In genomic region chr7:129949292-129950133, GRCh38 we compare ENCODE assay signal across 8 cellular contexts. TPM values are rescaled to one million over a fixed set of nuclear protein-coding genes. Genes with fewer than 3 reads are reported as not detected.
DNase-seq lines count a peak whose midpoint lies in the region; ATAC-seq and TF ChIP-seq lines count a peak whose summit lies in the region.

No MANE protein-coding gene starts in this region.

- H3K27ac Mint-ChIP-seq in activated CD8-positive, alpha-beta memory T cell treated with anti-CD3 and anti-CD28 coated beads, Interleukin-2, amount 10 ng/mL, durations not matched to agents 7 days and 5 days: no peak overlapping the region
- no peak overlapping the region for H3K27ac Mint-ChIP-seq in MCF 10A (ENCODE audit: low read depth, unreplicated experiment)

- intact Hi-C loops in MCF 10A (cut with micrococcal nuclease): loop anchor here (1.0 to 5.0 kb wide), 3 partner anchors 35 to 119 kb away; no protein-coding TSS in a partner anchor

- no peak overlapping the region for H3K4me3 Mint-ChIP-seq in activated CD8-positive, alpha-beta memory T cell treated with anti-CD3 and anti-CD28 coated beads, Interleukin-2, amount 10 ng/mL, durations not matched to agents 7 days and 5 days
- H3K4me3 Mint-ChIP-seq in MCF 10A (ENCODE audit: unreplicated experiment): no peak overlapping the region

- peak; percentile 16 for ATAC-seq in activated CD8-positive, alpha-beta memory T cell treated with anti-CD3 and anti-CD28 coated beads, Interleukin-2, amount 10 ng/mL, durations not matched to agents 7 days and 5 days
- ATAC-seq in HG02642 (IDR thresholded peaks at IDR 0.05; ENCODE audit: poor library complexity, unreplicated experiment) (peak; percentile 15), GM21529 (IDR thresholded peaks at IDR 0.05; ENCODE audit: unreplicated experiment) (no peak)
- peak; percentile 71 for ATAC-seq in stimulated activated naive CD8-positive, alpha-beta T cell treated with anti-CD3 and anti-CD28 coated beads, Interleukin-15, Interleukin-2, amounts not matched to agents 100 U/mL and 50 U/mL, for 24 hours

- no peak for DNase-seq in activated CD8-positive, alpha-beta memory T cell treated with anti-CD3 and anti-CD28 coated beads, Interleukin-2, amount 10 ng/mL, durations not matched to agents 7 days and 5 days
- DNase-seq in activated CD8-positive, alpha-beta memory T cell treated with anti-CD3 and anti-CD28 coated beads, Interleukin-2, amount 50 U/mL, for 48 hours: no peak
- peak; percentile 67 for DNase-seq in NCI-H748 treated with DMSO at 0.1 percent for 48 hours (lab: John Stamatoyannopoulos, UW)
- DNase-seq in MCF 10A (ENCODE audit: unreplicated experiment): peak; percentile 92
- DNase-seq in islet precursor cell: peak; percentile 71
- peak; percentile 21 for DNase-seq in stimulated activated naive CD8-positive, alpha-beta T cell treated with anti-CD3 and anti-CD28 coated beads, Interleukin-15, Interleukin-2, amounts not matched to agents 100 U/mL and 50 U/mL, for 24 hours

- H3K27me3 Mint-ChIP-seq in activated CD8-positive, alpha-beta memory T cell treated with anti-CD3 and anti-CD28 coated beads, Interleukin-2, amount 10 ng/mL, durations not matched to agents 7 days and 5 days: no peaks in the 10 kb centered on the region
- no peaks in the 10 kb centered on the region for H3K27me3 Mint-ChIP-seq in MCF 10A (ENCODE audit: insufficient read depth, unreplicated experiment)

- H3K9me3 Mint-ChIP-seq in activated CD8-positive, alpha-beta memory T cell treated with anti-CD3 and anti-CD28 coated beads, Interleukin-2, amount 10 ng/mL, durations not matched to agents 7 days and 5 days (ENCODE audit: low read depth): no peaks in the 10 kb centered on the region
- no peaks in the 10 kb centered on the region for H3K9me3 Mint-ChIP-seq in MCF 10A (ENCODE audit: unreplicated experiment)

- CTCF ChIA-PET in activated CD8-positive, alpha-beta memory T cell treated with anti-CD3 and anti-CD28 coated beads, Interleukin-2, amount 10 ng/mL, durations not matched to agents 7 days and 5 days (lab: Charles Lee): interaction anchor here (0.7 to 3.1 kb wide), 6 partner anchors 10 to 120 kb away, joined by 3 to 14 read pairs (median 4); no protein-coding TSS in a partner anchor
- CTCF ChIA-PET in MCF 10A (lab: Yijun Ruan, JAX): interaction anchor here (0.6 to 6.3 kb wide), 10 partner anchors 9 to 358 kb away, joined by 3 to 47 read pairs (median 4); no protein-coding TSS in a partner anchor

- TF ChIP-seq CTCF in MCF 10A (IDR thresholded peaks at IDR 0.05; ENCODE audit: unreplicated experiment): no peak

- peaks cover 12% of the 10 kb centered on the region for H3K36me3 Mint-ChIP-seq in activated CD8-positive, alpha-beta memory T cell treated with anti-CD3 and anti-CD28 coated beads, Interleukin-2, amount 10 ng/mL, durations not matched to agents 7 days and 5 days
- peaks cover 24% of the 10 kb centered on the region for H3K36me3 Mint-ChIP-seq in MCF 10A (ENCODE audit: insufficient read depth, unreplicated experiment)

- peaks cover 10% of the 10 kb centered on the region for H3K4me1 Mint-ChIP-seq in activated CD8-positive, alpha-beta memory T cell treated with anti-CD3 and anti-CD28 coated beads, Interleukin-2, amount 10 ng/mL, durations not matched to agents 7 days and 5 days
- H3K4me1 Mint-ChIP-seq in MCF 10A (ENCODE audit: insufficient read depth, unreplicated experiment): no peaks in the 10 kb centered on the region

- POLR2A ChIA-PET in MCF 10A (lab: Yijun Ruan, JAX): interaction anchor here (0.7 to 9.6 kb wide), 41 partner anchors 10 to 1009 kb away, joined by 3 to 187 read pairs (median 7); partner anchors contain the start of gene KLHDC10

- BruUV-seq in MCF 10A (replicated peaks; lab: Mats Ljungman, UMichigan): TSS peak; percentile 87

RNA-seq across cellular contexts. Expression of gene UBE2H, which starts 3.2 kb away (rescaled TPM):
- 10 to 100 TPM; 27.9 to 28.3 TPM for total RNA-seq in activated CD8-positive, alpha-beta memory T cell treated with anti-CD3 and anti-CD28 coated beads, Interleukin-2, amount 10 ng/mL, durations not matched to agents 7 days and 5 days
- 128 and 130 TPM in 2 replicates for total RNA-seq in MCF 10A (2022)

Comparison
In these comparisons a context has a peak if more than half of its experiments do, and no peak if none do; other contexts are left out.
1. DNase-seq: peak in NCI-H748 treated with DMSO at 0.1 percent for 48 hours (single experiment), MCF 10A (single experiment), islet precursor cell (single experiment) and stimulated activated naive CD8-positive, alpha-beta T cell treated with anti-CD3 and anti-CD28 coated beads, Interleukin-15, Interleukin-2, amounts not matched to agents 100 U/mL and 50 U/mL, for 24 hours (single experiment); none in activated CD8-positive, alpha-beta memory T cell treated with anti-CD3 and anti-CD28 coated beads, Interleukin-2, amount 10 ng/mL, durations not matched to agents 7 days and 5 days (single experiment) and activated CD8-positive, alpha-beta memory T cell treated with anti-CD3 and anti-CD28 coated beads, Interleukin-2, amount 50 U/mL, for 48 hours (single experiment).